16 cellular contexts compared by ENCODE assay signal in the genomic region with DNA sequence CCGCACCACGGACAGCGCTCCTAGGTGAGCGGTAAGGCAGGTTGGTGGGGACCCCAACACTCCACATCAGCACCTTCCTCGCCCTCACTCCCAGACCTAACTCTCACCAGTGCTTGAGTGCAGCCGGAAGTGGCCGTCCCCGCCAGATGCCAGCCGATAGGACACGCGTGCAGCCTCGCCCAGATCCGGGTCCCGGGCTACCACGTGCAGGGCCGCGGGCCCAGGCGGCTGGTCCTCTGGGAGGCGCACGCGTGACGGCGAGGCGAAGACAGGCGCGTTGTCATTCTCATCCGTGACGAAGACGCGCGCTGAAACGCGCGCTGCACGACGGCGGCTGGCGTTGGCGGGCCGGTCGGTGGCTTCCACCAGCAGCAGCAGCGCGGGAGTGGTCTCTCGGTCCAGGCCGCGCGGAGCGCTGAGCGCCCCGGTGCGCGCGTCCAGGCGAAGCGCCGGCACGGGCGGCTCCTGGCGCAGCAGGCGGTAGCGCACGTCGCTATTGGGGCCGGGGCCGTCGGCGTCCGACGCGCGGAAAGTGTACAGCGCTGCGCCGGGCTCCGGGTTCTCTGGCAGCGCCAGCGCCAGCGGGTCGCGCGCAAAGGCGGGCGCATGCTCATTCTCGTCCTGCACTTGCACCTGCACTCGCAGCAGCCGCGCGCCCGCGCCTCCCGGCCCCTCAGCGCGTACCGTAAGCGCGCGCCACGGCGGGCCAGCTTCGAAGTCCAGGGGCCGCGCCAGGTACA. TPM values are rescaled to one million over a fixed set of nuclear protein-coding genes. Genes with fewer than 3 reads are reported as not detected.
A peak's percentile ranks its signal among the peaks of the same experiment; 100 is the strongest.
DNase-seq lines count a peak whose midpoint lies in the region; ATAC-seq, FAIRE-seq and TF ChIP-seq lines count a peak whose summit lies in the region.
"Had no signal": no experiment of that assay in that cellular context is flagged by ENCODE, and none has a peak within 500 bp of the region (broad histone marks: within the 10 kb centered on the region; RNA-seq: fewer than 3 reads in every experiment).

No MANE protein-coding gene starts in this region.

- ATAC-seq in pancreas (peak; percentile 39 to 86 (median 70)), GM18909 (IDR thresholded peaks at IDR 0.05; ENCODE audit: poor library complexity, unreplicated experiment) (no peak)

- peak overlapping the region; percentile 49 for H3K9ac ChIP-seq in ES-I3 (ENCODE audit: low read depth, low read length)

- H3K27me3 Mint-ChIP-seq in T-helper 2 cell treated with Interferon-gamma antibody and Interleukin-4, amounts not matched to agents 5 μg/mL and 100 μg/mL, for 36 hours (ENCODE audit: low read depth): no peaks in the 10 kb centered on the region
- H3K27me3 Mint-ChIP-seq: B cell; stimulated activated naive CD8-positive, alpha-beta T cell treated with anti-CD3 and anti-CD28 coated beads, Interleukin-15, Interleukin-2, amounts not matched to agents 100 ng/mL and 50 ng/mL, for 24 hours had no signal

- H3K4me1 ChIP-seq in ES-I3 (ENCODE audit: insufficient read depth, low read length): no peaks in the 10 kb centered on the region
- H3K4me1 ChIP-seq in pancreas: peaks cover 0 to 4% (median 2%) of the 10 kb centered on the region in 3 donors

- no peak overlapping the region for H3K4me3 Mint-ChIP-seq in T-helper 2 cell treated with Interferon-gamma antibody and Interleukin-4, amounts not matched to agents 5 μg/mL and 100 μg/mL, for 36 hours
- H3K4me3 Mint-ChIP-seq: B cell; stimulated activated naive CD8-positive, alpha-beta T cell treated with anti-CD3 and anti-CD28 coated beads, Interleukin-15, Interleukin-2, amounts not matched to agents 100 ng/mL and 50 ng/mL, for 24 hours had no signal

- no peaks in the 10 kb centered on the region for H3K27me3 ChIP-seq in pancreas

- H3K9me3 Mint-ChIP-seq in T-helper 2 cell treated with Interferon-gamma antibody and Interleukin-4, amounts not matched to agents 5 μg/mL and 100 μg/mL, for 36 hours: no peaks in the 10 kb centered on the region
- H3K9me3 Mint-ChIP-seq: stimulated activated naive CD8-positive, alpha-beta T cell treated with anti-CD3 and anti-CD28 coated beads, Interleukin-15, Interleukin-2, amounts not matched to agents 100 ng/mL and 50 ng/mL, for 24 hours had no signal

- no peaks in the 10 kb centered on the region for H3K36me3 ChIP-seq in ES-I3 (ENCODE audit: insufficient read depth, low read length)
- no peaks in the 10 kb centered on the region for H3K36me3 ChIP-seq in pancreas

- peaks cover 17% of the 10 kb centered on the region for H3K4me1 Mint-ChIP-seq in T-helper 2 cell treated with Interferon-gamma antibody and Interleukin-4, amounts not matched to agents 5 μg/mL and 100 μg/mL, for 36 hours (ENCODE audit: low read depth)

- no peak overlapping the region for H3K27ac Mint-ChIP-seq in T-helper 2 cell treated with Interferon-gamma antibody and Interleukin-4, amounts not matched to agents 5 μg/mL and 100 μg/mL, for 36 hours
- H3K27ac Mint-ChIP-seq: stimulated activated naive CD8-positive, alpha-beta T cell treated with anti-CD3 and anti-CD28 coated beads, Interleukin-15, Interleukin-2, amounts not matched to agents 100 ng/mL and 50 ng/mL, for 24 hours had no signal

- no peak for FAIRE-seq in pancreas (lab: Jason Lieb, UNC)
- FAIRE-seq: H54 had no signal

- intact Hi-C loops in pancreas (cut with DNase I): no loop called here

- no peak overlapping the region for H3K27ac ChIP-seq in pancreas
- H3K27ac ChIP-seq: epithelial cell of prostate had no signal

- TF ChIP-seq CTCF in pancreas (IDR thresholded peaks at IDR 0.05): no peak

- no peaks in the 10 kb centered on the region for H3K36me3 Mint-ChIP-seq in T-helper 2 cell treated with Interferon-gamma antibody and Interleukin-4, amounts not matched to agents 5 μg/mL and 100 μg/mL, for 36 hours (ENCODE audit: low read depth)

- DNase-seq in NCI-H510A treated with DMSO at 0.1 percent for 48 hours (lab: John Stamatoyannopoulos, UW): peak; percentile 30
- DNase-seq in pancreas: peak in 3 of 6 donors; percentile 60 to 82 (median 74)
- no peak for DNase-seq in amniotic stem cell (lab: John Stamatoyannopoulos, UW)
- DNase-seq in T-helper 2 cell treated with Interferon-gamma antibody and Interleukin-4, amounts not matched to agents 5 μg/mL and 100 μg/mL, for 36 hours (ENCODE audit: low spot score): no peak
- DNase-seq in CD1c-positive myeloid dendritic cell (ENCODE audit: extremely low spot score): no peak
- DNase-seq: activated CD4-positive, alpha-beta T cell treated with anti-CD3 and anti-CD28 coated beads, Interleukin-2, amount 50 U/mL, for 48 hours; activated naive CD4-positive, alpha-beta T cell treated with Interleukin-2 at 50 U/mL for 16 hours; stimulated activated CD4-positive, alpha-beta T cell treated with anti-CD3 and anti-CD28 coated beads, Interleukin-4, amount 100 ng/mL, for 4 hours; T-helper 9 cell had no signal

- 35 to 54% methylated on average over 76 to 102 of the region's 102 CpGs for WGBS in pancreas, 2 donors

- H3K9me3 ChIP-seq in ES-I3 (ENCODE audit: control insufficient read depth, insufficient read depth, low read length): no peaks in the 10 kb centered on the region
- no peaks in the 10 kb centered on the region for H3K9me3 ChIP-seq in pancreas

- peak overlapping the region; percentile 43 for H3K4me3 ChIP-seq in iPS-11a (ENCODE audit: low read depth, low read length)
- peak overlapping the region; percentile 9 to 52 (median 22) for H3K4me3 ChIP-seq in pancreas

RNA-seq across cellular contexts. Expression of a gene that starts 10.8 kb away (rescaled TPM):
- 10 to 100 TPM; 19.6 to 88.6 (median 24.6) TPM for total RNA-seq in pancreas
- polyA plus RNA-seq in pancreas: 10 to 100 TPM; 21.0 to 33.0 TPM

RNA-seq across cellular contexts. Expression of a gene that starts 18.0 kb away (rescaled TPM):
- total RNA-seq in pancreas: 10 to 100 TPM; 53.5 to 96.7 (median 75.6) TPM
- polyA plus RNA-seq in pancreas: 100 to 1,000 TPM; 116 TPM

RNA-seq across cellular contexts. Expression of a gene that starts 25.5 kb away (rescaled TPM):
- 1 to 10 TPM; 2.3 to 4.1 (median 3.3) TPM for total RNA-seq in pancreas
- 1 to 10 TPM; 4.0 to 4.8 TPM for polyA plus RNA-seq in pancreas

RNA-seq across cellular contexts. Expression of a gene that starts 26.5 kb away (rescaled TPM):
- total RNA-seq in pancreas: 10 to 100 TPM; 47.9 to 90.0 (median 67.4) TPM
- polyA plus RNA-seq in pancreas: 100 to 1,000 TPM in 1 of 2 donors, 10 to 100 TPM in 1; 98.5 to 137 TPM

RNA-seq across cellular contexts. Expression of a gene that starts 26.6 kb away (rescaled TPM):
- 10 to 100 TPM in 2 of 6 donors, 1 to 10 TPM in 4; 6.3 to 15.0 (median 8.7) TPM for total RNA-seq in pancreas
- 10 to 100 TPM; 16.6 to 25.0 TPM for polyA plus RNA-seq in pancreas
